Comparison of ENCODE assay signal across 1 cellular context in the genomic region with DNA sequence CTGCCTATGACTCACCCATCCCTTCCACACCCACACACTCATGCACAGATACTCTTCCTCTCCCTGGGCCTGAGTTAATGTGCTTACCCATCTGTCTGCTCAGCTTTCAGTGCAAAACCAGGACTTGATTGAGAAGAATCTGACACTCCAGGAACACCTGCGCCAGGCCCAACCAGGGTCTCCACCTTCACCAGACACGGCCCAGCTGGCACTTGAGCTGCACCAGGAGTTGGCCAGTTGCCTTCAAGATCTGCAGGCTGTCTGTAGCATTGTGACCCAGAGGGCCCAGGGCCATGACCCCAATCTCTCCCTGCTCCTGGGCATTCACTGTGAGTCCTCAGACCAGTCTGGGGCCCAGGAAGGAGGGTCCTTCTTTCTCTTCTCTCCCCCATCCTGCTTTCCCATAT.
TF ChIP-seq lines count a peak whose summit lies in the region.

No MANE protein-coding gene starts in this region.

TF ChIP-seq in K562, 482 proteins besides CTCF, POLR2A, EP300 and RAD21:
- TF ChIP-seq RCOR1 (IDR thresholded peaks at IDR 0.05; ENCODE audit: borderline replicate concordance in 1 of 2, low read depth in 2 of 2, low read length in 2 of 2) (0 out of 4 replicates have a peak, but pooled peaks of 1 of the 2 experiments have one; percentile 68), POLR3A (IDR thresholded peaks at IDR 0.05; ENCODE audit: borderline replicate concordance, extremely low read depth, insufficient read depth, insufficient read length) (no peak), FOSL1 (tag; conservative IDR thresholded peaks at IDR 0.05) (peak; percentile 7; the same call in 1 of the 2 replicates), EHMT2 (IDR thresholded peaks at IDR 0.05) (peak; percentile 56; the same call in 1 of the 2 replicates), NRF1 (conservative IDR thresholded peaks at IDR 0.05 in 1 of 2, IDR thresholded peaks at IDR 0.05 in 1 of 2) (peak in 1 of 2 experiments; percentile 16; a peak in 2 of 4 replicates), SMARCE1 (IDR thresholded peaks at IDR 0.05) (0 out of 2 replicates have a peak, but pooled peaks have one; percentile 85), ZNF263 (CRISPR knock-in tag; IDR thresholded peaks at IDR 0.05; ENCODE audit: borderline replicate concordance) (0 out of 2 replicates have a peak, but pooled peaks have one; percentile 12), CREM (IDR thresholded peaks at IDR 0.05; ENCODE audit: low read depth) (peak; percentile 61; the same call in 1 of the 2 replicates), ATF3 (IDR thresholded peaks at IDR 0.05) (peak; percentile 5; the same call in 1 of the 2 replicates), ATF3 (CRISPR knock-in tag; conservative IDR thresholded peaks at IDR 0.05) (no peak; the same call in 1 of the 2 replicates), HDAC2 (IDR thresholded peaks at IDR 0.05) (peak; percentile 2; the same call in 1 of the 2 replicates), ATF2 (CRISPR knock-in tag; IDR thresholded peaks at IDR 0.05) (peak; percentile 10; the same call in 1 of the 2 replicates), JUN (IDR thresholded peaks at IDR 0.05; ENCODE audit: borderline replicate concordance, low read depth, low read length) (peak; percentile 94; the same call in 1 of the 2 replicates), JUN (CRISPR knock-in tag; IDR thresholded peaks at IDR 0.05; ENCODE audit: borderline replicate concordance) (no peak), GATAD2A (IDR thresholded peaks at IDR 0.05) (peak; percentile 77; the same call in 1 of the 2 replicates), ZNF121 (CRISPR knock-in tag; conservative IDR thresholded peaks at IDR 0.05) (no peak), ZNF592 (IDR thresholded peaks at IDR 0.05) (peak; percentile 7; the same call in 1 of the 2 replicates), EGR1 (conservative IDR thresholded peaks at IDR 0.05) (peak; percentile 97), JUNB (CRISPR knock-in tag; conservative IDR thresholded peaks at IDR 0.05) (peak; percentile 66; the same call in 1 of the 2 replicates), HDAC1 (IDR thresholded peaks at IDR 0.05) (peak in 1 of 2 experiments; percentile 48; a peak in 2 of 4 replicates), MTA3 (IDR thresholded peaks at IDR 0.05; ENCODE audit: borderline replicate concordance) (0 out of 2 replicates have a peak, but pooled peaks have one; percentile 38), ZNF184 (CRISPR knock-in tag; IDR thresholded peaks at IDR 0.05) (no peak), NR0B1 (IDR thresholded peaks at IDR 0.05; ENCODE audit: partially characterized antibody) (no peak), DPF2 (IDR thresholded peaks at IDR 0.05) (no peak; the same call in 1 of the 2 replicates), ETV6 (IDR thresholded peaks at IDR 0.05; ENCODE audit: borderline replicate concordance in 1 of 2, low read depth in 2 of 2, low read length in 1 of 2) (no peak), ETV6 (CRISPR knock-in tag; IDR thresholded peaks at IDR 0.05; ENCODE audit: borderline replicate concordance) (no peak), FOS (IDR thresholded peaks at IDR 0.05; ENCODE audit: extremely low read depth, insufficient read length) (peak; percentile 71), CBFA2T2 (conservative IDR thresholded peaks at IDR 0.05) (peak; percentile 28; the same call in 1 of the 2 replicates), SPI1 (IDR thresholded peaks at IDR 0.05; ENCODE audit: borderline replicate concordance, low read depth, low read length) (peak; percentile 42; the same call in 1 of the 2 replicates), ZNF449 (CRISPR knock-in tag; IDR thresholded peaks at IDR 0.05) (no peak), NR2C2 (CRISPR knock-in tag; IDR thresholded peaks at IDR 0.05) (no peak), NR2C2 (tag; IDR thresholded peaks at IDR 0.05) (0 out of 2 replicates have a peak, but pooled peaks have one; percentile 44), JUND (IDR thresholded peaks at IDR 0.05; ENCODE audit: borderline replicate concordance, low read depth, low read length) (no peak; the same call in none of the 2 replicates), JUND (tag; IDR thresholded peaks at IDR 0.05; ENCODE audit: borderline replicate concordance, low read depth, low read length) (peak; percentile 95; the same call in 2 of the 3 replicates), TBL1XR1 (IDR thresholded peaks at IDR 0.05; ENCODE audit: low read length in 2 of 2) (peak in 1 of 2 experiments; percentile 25; a peak in 1 of 4 replicates), HMBOX1 (IDR thresholded peaks at IDR 0.05) (peak; percentile 19; the same call in 1 of the 2 replicates)
- TF ChIP-seq, protein P1, sequence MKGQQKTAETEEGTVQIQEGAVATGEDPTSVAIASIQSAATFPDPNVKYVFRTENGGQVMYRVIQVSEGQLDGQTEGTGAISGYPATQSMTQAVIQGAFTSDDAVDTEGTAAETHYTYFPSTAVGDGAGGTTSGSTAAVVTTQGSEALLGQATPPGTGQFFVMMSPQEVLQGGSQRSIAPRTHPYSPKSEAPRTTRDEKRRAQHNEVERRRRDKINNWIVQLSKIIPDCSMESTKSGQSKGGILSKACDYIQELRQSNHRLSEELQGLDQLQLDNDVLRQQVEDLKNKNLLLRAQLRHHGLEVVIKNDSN (CRISPR knock-in tag; IDR thresholded peaks at IDR 0.05), result peak; percentile 23; the same call in 1 of the 2 replicates
- TF ChIP-seq, protein P2, sequence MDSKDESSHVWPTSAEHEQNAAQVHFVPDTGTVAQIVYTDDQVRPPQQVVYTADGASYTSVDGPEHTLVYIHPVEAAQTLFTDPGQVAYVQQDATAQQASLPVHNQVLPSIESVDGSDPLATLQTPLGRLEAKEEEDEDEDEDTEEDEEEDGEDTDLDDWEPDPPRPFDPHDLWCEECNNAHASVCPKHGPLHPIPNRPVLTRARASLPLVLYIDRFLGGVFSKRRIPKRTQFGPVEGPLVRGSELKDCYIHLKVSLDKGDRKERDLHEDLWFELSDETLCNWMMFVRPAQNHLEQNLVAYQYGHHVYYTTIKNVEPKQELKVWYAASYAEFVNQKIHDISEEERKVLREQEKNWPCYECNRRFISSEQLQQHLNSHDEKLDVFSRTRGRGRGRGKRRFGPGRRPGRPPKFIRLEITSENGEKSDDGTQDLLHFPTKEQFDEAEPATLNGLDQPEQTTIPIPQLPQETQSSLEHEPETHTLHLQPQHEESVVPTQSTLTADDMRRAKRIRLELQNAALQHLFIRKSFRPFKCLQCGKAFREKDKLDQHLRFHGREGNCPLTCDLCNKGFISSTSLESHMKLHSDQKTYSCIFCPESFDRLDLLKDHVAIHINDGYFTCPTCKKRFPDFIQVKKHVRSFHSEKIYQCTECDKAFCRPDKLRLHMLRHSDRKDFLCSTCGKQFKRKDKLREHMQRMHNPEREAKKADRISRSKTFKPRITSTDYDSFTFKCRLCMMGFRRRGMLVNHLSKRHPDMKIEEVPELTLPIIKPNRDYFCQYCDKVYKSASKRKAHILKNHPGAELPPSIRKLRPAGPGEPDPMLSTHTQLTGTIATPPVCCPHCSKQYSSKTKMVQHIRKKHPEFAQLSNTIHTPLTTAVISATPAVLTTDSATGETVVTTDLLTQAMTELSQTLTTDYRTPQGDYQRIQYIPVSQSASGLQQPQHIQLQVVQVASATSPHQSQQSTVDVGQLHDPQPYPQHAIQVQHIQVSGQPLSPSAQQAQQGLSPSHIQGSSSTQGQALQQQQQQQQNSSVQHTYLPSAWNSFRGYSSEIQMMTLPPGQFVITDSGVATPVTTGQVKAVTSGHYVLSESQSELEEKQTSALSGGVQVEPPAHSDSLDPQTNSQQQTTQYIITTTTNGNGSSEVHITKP (IDR thresholded peaks at IDR 0.05; ENCODE audit: partially characterized antibody), result peak; percentile 49
- TF ChIP-seq, protein P3, sequence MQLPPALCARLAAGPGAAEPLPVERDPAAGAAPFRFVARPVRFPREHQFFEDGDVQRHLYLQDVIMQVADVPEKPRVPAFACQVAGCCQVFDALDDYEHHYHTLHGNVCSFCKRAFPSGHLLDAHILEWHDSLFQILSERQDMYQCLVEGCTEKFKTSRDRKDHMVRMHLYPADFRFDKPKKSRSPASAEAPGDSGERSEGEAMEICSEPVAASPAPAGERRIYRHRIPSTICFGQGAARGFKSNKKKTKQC (CRISPR knock-in tag; IDR thresholded peaks at IDR 0.05), result peak; percentile 51; the same call in 1 of the 2 replicates
